Comparison of ENCODE assay signal across 8 cellular contexts in the genomic region with DNA sequence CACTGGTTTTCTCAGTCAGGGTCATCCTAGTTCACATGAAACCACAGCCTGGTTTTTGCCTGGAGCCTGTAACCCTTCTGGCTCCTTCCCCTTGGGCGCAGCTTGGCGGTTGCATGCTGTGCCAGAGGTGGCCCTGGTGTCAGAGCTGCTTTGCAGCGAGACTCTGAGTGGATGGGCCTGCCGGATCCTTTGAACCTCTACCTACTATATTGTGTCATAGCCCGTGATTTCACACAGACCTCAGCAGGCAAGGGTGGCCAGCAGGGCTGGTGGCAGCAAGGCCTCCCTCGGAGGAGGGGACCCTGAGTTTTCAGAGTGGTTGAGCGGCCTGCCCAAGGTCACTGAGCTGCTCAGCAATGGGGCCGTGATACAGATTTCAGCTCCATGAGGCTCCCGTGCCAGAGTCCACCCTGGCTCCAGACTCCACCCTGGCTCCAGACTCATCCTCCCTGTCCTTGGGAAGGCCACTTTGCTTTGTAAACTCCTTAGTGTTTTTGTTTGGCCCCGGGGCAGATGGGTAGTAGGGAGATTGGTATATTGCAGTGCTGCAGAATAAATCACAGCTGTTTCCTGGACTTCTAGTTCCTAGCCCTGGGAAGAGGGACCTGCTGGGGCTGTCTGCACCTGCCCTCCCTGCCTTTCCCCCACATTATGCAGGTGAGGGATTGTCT. TPM values are rescaled to one million over a fixed set of nuclear protein-coding genes. Genes with fewer than 3 reads are reported as not detected.
DNase-seq lines count a peak whose midpoint lies in the region; ATAC-seq, FAIRE-seq and TF ChIP-seq lines count a peak whose summit lies in the region.
"Had no signal": no experiment of that assay in that cellular context is flagged by ENCODE, and none has a peak within 500 bp of the region (broad histone marks: within the 10 kb centered on the region; RNA-seq: fewer than 3 reads in every experiment).

No MANE protein-coding gene starts in this region.

- no peak overlapping the region for H3K4me3 ChIP-seq in GM23338
- no peak overlapping the region for H3K4me3 ChIP-seq in Peyer's patch
- peak overlapping the region; percentile 20 for H3K4me3 ChIP-seq in left ventricle myocardium inferior
- H3K4me3 ChIP-seq in small intestine (ENCODE audit: low read depth in 1 of 2, low read length in 2 of 2), result no peak overlapping the region

- H3K36me3 ChIP-seq in GM23338 (ENCODE audit: insufficient read depth), result no peaks in the 10 kb centered on the region
- no peaks in the 10 kb centered on the region for H3K36me3 ChIP-seq in Peyer's patch
- H3K36me3 ChIP-seq in left ventricle myocardium inferior, result no peaks in the 10 kb centered on the region
- H3K36me3 ChIP-seq in small intestine (ENCODE audit: control insufficient read depth in 2 of 2, insufficient read depth in 2 of 2, low read length in 2 of 2), result no peaks in the 10 kb centered on the region

- H3K9me3 Mint-ChIP-seq in GM23338, result no peaks in the 10 kb centered on the region

- H3K4me1 ChIP-seq in GM23338 (ENCODE audit: insufficient read depth) (no peaks in the 10 kb centered on the region; the same call in 1 of the 2 replicates), Peyer's patch (peaks cover 7 to 65% (median 15%) of the 10 kb centered on the region in 4 donors), left ventricle myocardium inferior (peaks cover 100% of the 10 kb centered on the region), small intestine (ENCODE audit: control insufficient read depth in 2 of 2, insufficient read depth in 1 of 2, low read depth in 1 of 2, low read length in 1 of 2) (peaks cover 23 to 43% of the 10 kb centered on the region in 2 donors)

- H3K27ac Mint-ChIP-seq in GM23338, result peak overlapping the region; percentile 42; the same call in 1 of the 2 replicates
- H3K27ac Mint-ChIP-seq: activated naive CD8-positive, alpha-beta T cell had no signal

- no peaks in the 10 kb centered on the region; the same call in 2 of the 3 replicates for H3K36me3 Mint-ChIP-seq in GM23338 (ENCODE audit: low read depth)
- H3K36me3 Mint-ChIP-seq: activated naive CD8-positive, alpha-beta T cell had no signal

- H3K4me3 Mint-ChIP-seq in GM23338, result no peak overlapping the region
- H3K4me3 Mint-ChIP-seq: activated naive CD8-positive, alpha-beta T cell had no signal

- DNase-seq in GM23338 (ENCODE audit: low spot score), result no peak
- DNase-seq in Peyer's patch, result peak in 2 of 3 donors; percentile 72 to 74
- no peak for DNase-seq in left ventricle myocardium inferior
- DNase-seq in small intestine, result peak; percentile 72
- no peak for DNase-seq in NCI-H187 (lab: John Stamatoyannopoulos, UW)

- H3K4me1 Mint-ChIP-seq in GM23338, result peaks cover 36% of the 10 kb centered on the region

- H3K27ac ChIP-seq in GM23338 (ENCODE audit: low read depth) (no peak overlapping the region), Peyer's patch (peak overlapping the region in 3 of 4 donors; percentile 64 to 89 (median 78)), left ventricle myocardium inferior (replicated peaks) (peak overlapping the region; percentile 69), small intestine (ENCODE audit: low read depth in 1 of 2, low read length in 1 of 2) (peak overlapping the region; percentile 90 to 98)

- no peaks in the 10 kb centered on the region for H3K9me3 ChIP-seq in Peyer's patch
- H3K9me3 ChIP-seq in left ventricle myocardium inferior (replicated peaks), result no peaks in the 10 kb centered on the region
- H3K9me3 ChIP-seq in small intestine (ENCODE audit: control insufficient read depth, low read depth), result no peaks in the 10 kb centered on the region

- TF ChIP-seq CTCF in GM23338 (conservative IDR thresholded peaks at IDR 0.05; ENCODE audit: low read depth in 2 of 2) (no peak), Peyer's patch (IDR thresholded peaks at IDR 0.05) (no peak), left ventricle myocardium inferior (IDR thresholded peaks at IDR 0.05; ENCODE audit: borderline replicate concordance) (no peak)

- no peaks in the 10 kb centered on the region for H3K9me2 ChIP-seq in GM23338 (ENCODE audit: insufficient read depth)

- H3F3A ChIP-seq in GM23338 (replicated peaks; ENCODE audit: low read depth), result no peaks in the 10 kb centered on the region

- FAIRE-seq in small intestine (lab: Jason Lieb, UNC), result no peak

- WGBS in small intestine, 3 donors, result 23 to 43% (median 37%) methylated on average over 10 of the region's 10 CpGs

- H2AFZ ChIP-seq in GM23338, result no peak overlapping the region

- H4K20me1 ChIP-seq in GM23338 (replicated peaks; ENCODE audit: insufficient read depth), result peaks cover 29% of the 10 kb centered on the region

- H3K27me3 ChIP-seq in GM23338 (ENCODE audit: insufficient read depth) (no peaks in the 10 kb centered on the region), Peyer's patch (no peaks in the 10 kb centered on the region), left ventricle myocardium inferior (ENCODE audit: low read depth) (no peaks in the 10 kb centered on the region), small intestine (ENCODE audit: control insufficient read depth in 2 of 2, insufficient read depth in 2 of 2, low read length in 2 of 2) (no peaks in the 10 kb centered on the region)

- intact Hi-C loops in left ventricle myocardium inferior (cut with micrococcal nuclease), result no loop called here

- no peak overlapping the region for H3K4me2 ChIP-seq in GM23338

- ATAC-seq in GM23338 (no peak), GM21723 (IDR thresholded peaks at IDR 0.05; ENCODE audit: unreplicated experiment) (no peak), HG02981 (IDR thresholded peaks at IDR 0.05; ENCODE audit: unreplicated experiment) (no peak)

- H3K79me2 ChIP-seq in GM23338 (replicated peaks; ENCODE audit: insufficient read depth), result peaks cover 98% of the 10 kb centered on the region

- peaks cover 5% of the 10 kb centered on the region for H3K27me3 Mint-ChIP-seq in GM23338 (ENCODE audit: insufficient read depth, low read depth, poor library complexity)
- H3K27me3 Mint-ChIP-seq: activated naive CD8-positive, alpha-beta T cell had no signal

- TF ChIP-seq POLR2A in Peyer's patch (IDR thresholded peaks at IDR 0.05), result no peak

TF ChIP-seq in GM23338, 12 proteins besides CTCF, POLR2A, EP300 and RAD21 (continues in another document):
- no peak for TF ChIP-seq EZH2 (IDR thresholded peaks at IDR 0.05; ENCODE audit: low read depth, unreplicated experiment)
- no peak for TF ChIP-seq ZNF462 (CRISPR knock-in tag; IDR thresholded peaks at IDR 0.05)
- no peak for TF ChIP-seq NANOG (IDR thresholded peaks at IDR 0.05; ENCODE audit: borderline replicate concordance)

RNA-seq across cellular contexts. Expression of gene MPRIP, which starts 9.7 kb away (rescaled TPM):
- total RNA-seq in GM23338 (2014; rRNA removed; shearing (Covaris generic)), result 84.6 and 113 TPM in 2 replicates
- polyA plus RNA-seq in GM23338 (2016; fragmentation: Nextera tagmentation; extraction: Ambion mirVana) (36.5 and 39.3 TPM in 2 replicates), small intestine (100 to 1,000 TPM in 2 of 3 donors, 10 to 100 TPM in 1; 98.9 to 233 (median 219) TPM)
- total RNA-seq in Peyer's patch (100 to 1,000 TPM; 141 to 305 (median 291) TPM), left ventricle myocardium inferior (350 TPM)

Comparison
In these comparisons a context has a peak if more than half of its experiments do, and no peak if none do; other contexts are left out.
1. DNase-seq: peak in Peyer's patch (2 of 3) and small intestine (single experiment); none in GM23338 (single experiment), left ventricle myocardium inferior (single experiment) and NCI-H187 (0 of 2).